Comparison of ENCODE assay signal across 8 cellular contexts in the genomic region with DNA sequence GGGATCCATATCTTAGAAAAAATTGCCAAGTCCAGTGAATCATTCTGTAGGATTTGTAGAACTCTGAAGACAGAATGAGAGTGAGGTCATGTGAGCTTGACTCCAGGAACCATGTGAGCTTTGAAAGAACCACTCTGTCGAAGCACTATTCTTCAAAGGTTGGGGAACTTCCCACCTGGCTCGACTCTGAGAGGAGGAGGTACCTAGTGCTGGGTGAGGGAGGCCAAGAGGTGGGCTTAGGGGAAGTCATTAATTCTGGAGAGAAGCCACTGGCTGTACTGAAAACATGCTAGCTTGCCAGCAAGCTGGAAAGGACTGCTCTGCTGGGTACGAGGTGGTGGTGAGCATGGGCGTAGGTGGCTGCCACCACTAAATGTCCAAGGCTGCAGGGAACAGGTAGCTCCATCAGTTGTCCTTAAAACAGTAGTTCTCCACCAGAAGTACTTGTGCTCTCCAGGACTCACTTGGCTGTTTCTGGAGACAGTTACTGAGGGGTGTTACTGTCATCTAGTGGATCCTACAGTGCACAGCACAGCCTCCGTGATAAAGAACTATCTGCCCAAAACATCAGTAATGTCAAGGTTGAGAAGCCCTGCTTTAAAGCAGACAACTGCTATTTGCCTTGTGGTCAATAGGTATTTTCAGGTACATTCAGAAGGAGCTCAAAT. TPM values are rescaled to one million over a fixed set of nuclear protein-coding genes. Genes with fewer than 3 reads are reported as not detected.
A peak's percentile ranks its signal among the peaks of the same experiment; 100 is the strongest.
DNase-seq lines count a peak whose midpoint lies in the region; ATAC-seq, FAIRE-seq and TF ChIP-seq lines count a peak whose summit lies in the region.

No MANE protein-coding gene starts in this region.

- H3K27me3 Mint-ChIP-seq in T-helper 2 cell treated with Interferon-gamma antibody and Interleukin-4, amounts not matched to agents 5 μg/mL and 100 μg/mL, for 36 hours (ENCODE audit: low read depth) = peaks cover 20% of the 10 kb centered on the region

- H3K27ac Mint-ChIP-seq in T-helper 2 cell treated with Interferon-gamma antibody and Interleukin-4, amounts not matched to agents 5 μg/mL and 100 μg/mL, for 36 hours = no peak overlapping the region

- FAIRE-seq in endothelial cell of umbilical vein (lab: Jason Lieb, UNC) = no peak

- CTCF ChIA-PET in PC-3 (lab: Charles Lee) = interaction anchor here (1.0 kb wide), 1 partner anchor 73 kb away, joined by 6 read pairs; no protein-coding TSS in a partner anchor
- CTCF ChIA-PET in endothelial cell of umbilical vein (lab: Charles Lee) = interaction anchor here (1.0 to 1.7 kb wide), 3 partner anchors 79 to 190 kb away, joined by 4 to 7 read pairs (median 5); no protein-coding TSS in a partner anchor

- no peak overlapping the region for H3K4me3 Mint-ChIP-seq in T-helper 2 cell treated with Interferon-gamma antibody and Interleukin-4, amounts not matched to agents 5 μg/mL and 100 μg/mL, for 36 hours

- peaks cover 5% of the 10 kb centered on the region for H3K9me3 Mint-ChIP-seq in T-helper 2 cell treated with Interferon-gamma antibody and Interleukin-4, amounts not matched to agents 5 μg/mL and 100 μg/mL, for 36 hours

- peak; percentile 59 for ATAC-seq in GM18519 (IDR thresholded peaks at IDR 0.05; ENCODE audit: low FRiP score, unreplicated experiment)
- ATAC-seq in PC-3 = peak; percentile 65; the same call in 1 of the 2 replicates
- ATAC-seq in GM21515 (IDR thresholded peaks at IDR 0.05; ENCODE audit: unreplicated experiment) = no peak
- no peak for ATAC-seq in GM21825 (IDR thresholded peaks at IDR 0.05; ENCODE audit: unreplicated experiment)

- H3K36me3 ChIP-seq in PC-3 (ENCODE audit: low read depth, low read length) (no peaks in the 10 kb centered on the region; the same call in 1 of the 2 replicates), endothelial cell of umbilical vein (ENCODE audit: control insufficient read depth in 2 of 2, extremely low read depth in 1 of 2, insufficient read depth in 2 of 2, low read length in 2 of 2) (peaks cover 17 to 19% of the 10 kb centered on the region in 2 experiments), ovary (no peaks in the 10 kb centered on the region)

- H3K9me2 ChIP-seq in PC-3 (replicated peaks; ENCODE audit: low read length) = no peaks in the 10 kb centered on the region

- no peaks in the 10 kb centered on the region for H3K27me3 ChIP-seq in PC-3 (ENCODE audit: low read length)
- no peaks in the 10 kb centered on the region for H3K27me3 ChIP-seq in endothelial cell of umbilical vein (ENCODE audit: control insufficient read depth in 2 of 2, insufficient read depth in 2 of 2, low read length in 2 of 2)
- H3K27me3 ChIP-seq in ovary = no peaks in the 10 kb centered on the region

- no peak overlapping the region for H3K27ac ChIP-seq in PC-3 (ENCODE audit: low read length)
- no peak overlapping the region for H3K27ac ChIP-seq in endothelial cell of umbilical vein (ENCODE audit: insufficient read depth, low read depth, low read length)
- H3K27ac ChIP-seq in ovary = no peak overlapping the region

- 42 to 58% (median 45%) methylated on average over 5 of the region's 5 CpGs for WGBS in ovary, 3 donors

- H3K9ac ChIP-seq in PC-3 (ENCODE audit: low read length) (no peak overlapping the region), endothelial cell of umbilical vein (replicated peaks; ENCODE audit: extremely low read depth, insufficient read depth, low read length) (no peak overlapping the region)

- no peaks in the 10 kb centered on the region for H4K20me1 ChIP-seq in PC-3 (ENCODE audit: low read length)
- H4K20me1 ChIP-seq in endothelial cell of umbilical vein (replicated peaks; ENCODE audit: control insufficient read depth, extremely low read depth, insufficient read depth, low read length) = no peaks in the 10 kb centered on the region

- H3K36me3 Mint-ChIP-seq in T-helper 2 cell treated with Interferon-gamma antibody and Interleukin-4, amounts not matched to agents 5 μg/mL and 100 μg/mL, for 36 hours (ENCODE audit: low read depth) = no peaks in the 10 kb centered on the region

- dilution Hi-C loops in endothelial cell of umbilical vein (cut with MboI; ENCODE audit: extremely low pct_ligation_motif_present, low sequenced_read_pairs) = no loop called here

- DNase-seq in AG10803 (ENCODE audit: low read depth) (peak; percentile 22), PC-3 (peak; percentile 36), endothelial cell of umbilical vein (ENCODE audit: low read depth, low spot score) (no peak), ovary (no peak)
- DNase-seq in T-helper 2 cell treated with Interferon-gamma antibody and Interleukin-4, amounts not matched to agents 5 μg/mL and 100 μg/mL, for 36 hours (ENCODE audit: low spot score) = no peak

- TF ChIP-seq EP300 in ovary (IDR thresholded peaks at IDR 0.05) = no peak

- peaks cover 4% of the 10 kb centered on the region for H3K4me1 Mint-ChIP-seq in T-helper 2 cell treated with Interferon-gamma antibody and Interleukin-4, amounts not matched to agents 5 μg/mL and 100 μg/mL, for 36 hours (ENCODE audit: low read depth)

- H2AFZ ChIP-seq in PC-3 (ENCODE audit: low read length) (no peak overlapping the region), endothelial cell of umbilical vein (ENCODE audit: low read depth, low read length) (no peak overlapping the region)

- H3K9me1 ChIP-seq in endothelial cell of umbilical vein (replicated peaks; ENCODE audit: control insufficient read depth, extremely low read depth, insufficient read depth, low read length) = no peaks in the 10 kb centered on the region

- no peaks in the 10 kb centered on the region for H3K79me2 ChIP-seq in PC-3 (ENCODE audit: low read length)
- no peaks in the 10 kb centered on the region for H3K79me2 ChIP-seq in endothelial cell of umbilical vein (ENCODE audit: control insufficient read depth, insufficient read depth, low read length)

- POLR2A ChIA-PET in PC-3 (lab: Charles Lee; ENCODE audit: unreplicated experiment) (no interaction called here), endothelial cell of umbilical vein (lab: Charles Lee) (no interaction called here)

- TF ChIP-seq POLR2A in endothelial cell of umbilical vein (IDR thresholded peaks at IDR 0.05; ENCODE audit: low read depth, low read length) (no peak), ovary (IDR thresholded peaks at IDR 0.05) (no peak)

- H3K4me1 ChIP-seq in PC-3 (ENCODE audit: insufficient read depth, low read length) = no peaks in the 10 kb centered on the region
- H3K4me1 ChIP-seq in endothelial cell of umbilical vein (ENCODE audit: control insufficient read depth, extremely low read depth, insufficient read depth, low read length) = no peaks in the 10 kb centered on the region
- peaks cover 1% of the 10 kb centered on the region for H3K4me1 ChIP-seq in ovary (ENCODE audit: insufficient read depth)

- intact Hi-C loops in PC-3 (cut with micrococcal nuclease) (loop anchor here (1.0 kb wide), 1 partner anchor 191 kb away; no protein-coding TSS in a partner anchor), endothelial cell of umbilical vein (cut with micrococcal nuclease) (no loop called here), ovary (cut with DNase I) (no loop called here)

- H3K9me3 ChIP-seq in PC-3 (ENCODE audit: low read length) (no peaks in the 10 kb centered on the region), endothelial cell of umbilical vein (replicated peaks; ENCODE audit: control insufficient read depth, insufficient read depth, low read length) (no peaks in the 10 kb centered on the region), ovary (no peaks in the 10 kb centered on the region)

- H3K4me2 ChIP-seq in PC-3 (ENCODE audit: low read length) = no peak overlapping the region
- no peak overlapping the region for H3K4me2 ChIP-seq in endothelial cell of umbilical vein (ENCODE audit: insufficient read depth, low read length)

- H3K4me3 ChIP-seq in AG10803 (ENCODE audit: low read length) = no peak overlapping the region
- H3K4me3 ChIP-seq in PC-3 (ENCODE audit: low read length) = no peak overlapping the region
- H3K4me3 ChIP-seq in endothelial cell of umbilical vein (replicated peaks in 1 of 3; ENCODE audit: insufficient read depth in 1 of 3, low read depth in 1 of 3, low read length in 3 of 3) = no peak overlapping the region
- no peak overlapping the region for H3K4me3 ChIP-seq in ovary

- TF ChIP-seq CTCF in AG10803 (conservative IDR thresholded peaks at IDR 0.05; ENCODE audit: low read length) = peak; percentile 47
- TF ChIP-seq CTCF in PC-3 (conservative IDR thresholded peaks at IDR 0.05; ENCODE audit: low read depth, low read length) = peak; percentile 59
- peak in 1 of 2 donors; percentile 14 for TF ChIP-seq CTCF in endothelial cell of umbilical vein (IDR thresholded peaks at IDR 0.05; ENCODE audit: extremely low read depth in 1 of 2, insufficient read depth in 1 of 2, low read depth in 1 of 2, low read length in 2 of 2)
- TF ChIP-seq CTCF in ovary (IDR thresholded peaks at IDR 0.05) = peak in 2 of 3 donors; percentile 24 to 40

- BruUV-seq in PC-3 (replicated peaks; lab: Mats Ljungman, UMichigan) = no TSS peak
- BruUV-seq in endothelial cell of umbilical vein (replicated peaks; lab: Mats Ljungman, UMichigan) = no TSS peak

- no peaks in the 10 kb centered on the region for H3F3A ChIP-seq in PC-3 (ENCODE audit: low read length, unreplicated experiment)

TF ChIP-seq in endothelial cell of umbilical vein, 7 proteins besides CTCF, POLR2A, EP300 and RAD21 (continues in another document):
- TF ChIP-seq MYC (IDR thresholded peaks at IDR 0.05; ENCODE audit: low read depth, low read length) = no peak
- no peak for TF ChIP-seq JUN (IDR thresholded peaks at IDR 0.05; ENCODE audit: borderline replicate concordance, insufficient read depth, insufficient read length, low read depth)
- no peak for TF ChIP-seq FOS (IDR thresholded peaks at IDR 0.05; ENCODE audit: borderline replicate concordance, insufficient read depth, low read length)
- TF ChIP-seq EZH2 (IDR thresholded peaks at IDR 0.05; ENCODE audit: borderline replicate concordance, low read depth, low read length, severe bottlenecking) = no peak
- TF ChIP-seq GATA2 (IDR thresholded peaks at IDR 0.05; ENCODE audit: insufficient read depth, insufficient read length, low read depth, low read length) = no peak
- TF ChIP-seq MAX (IDR thresholded peaks at IDR 0.05; ENCODE audit: insufficient read depth, insufficient read length) = no peak

RNA-seq across cellular contexts. Expression of gene SYNJ2, which starts 34.7 kb away (rescaled TPM):
- 21.5 and 24.9 TPM in 2 replicates for total RNA-seq in PC-3 (2014; rRNA removed)
- 71.8 and 78.2 TPM in 2 replicates for total RNA-seq in endothelial cell of umbilical vein
- 32.4 and 35.1 TPM in 2 replicates for polyA plus RNA-seq in endothelial cell of umbilical vein
- polyA plus RNA-seq in endothelial cell of umbilical vein (2011; cell fraction: cytosol; rRNA removed) = 42.1 and 44.6 TPM in 2 replicates
- polyA plus RNA-seq in endothelial cell of umbilical vein (2011; cell fraction: nucleus; rRNA removed) = 85.0 and 90.0 TPM in 2 replicates
- polyA plus RNA-seq in endothelial cell of umbilical vein (2012) = 28.3 and 54.5 TPM in 2 replicates
- polyA minus RNA-seq in endothelial cell of umbilical vein = 76.8 and 82.3 TPM in 2 replicates
- polyA minus RNA-seq in endothelial cell of umbilical vein (2011; cell fraction: cytosol; rRNA and poly(A)+ RNA removed) = 12.2 TPM
- 77.9 and 82.2 TPM in 2 replicates for polyA minus RNA-seq in endothelial cell of umbilical vein (2011; cell fraction: nucleus; rRNA and poly(A)+ RNA removed)
- 10 to 100 TPM in 4 of 7 donors, 1 to 10 TPM in 3; 4.5 to 18.7 (median 10.0) TPM for total RNA-seq in ovary
- 1 to 10 TPM; 3.6 to 7.5 TPM for polyA plus RNA-seq in ovary

Comparison
In these comparisons a context has a peak if more than half of its experiments do, and no peak if none do; other contexts are left out.
1. DNase-seq: peak in AG10803 (single experiment) and PC-3 (single experiment); none in endothelial cell of umbilical vein (single experiment), ovary (0 of 5) and T-helper 2 cell treated with Interferon-gamma antibody and Interleukin-4, amounts not matched to agents 5 μg/mL and 100 μg/mL, for 36 hours (single experiment).
2. ATAC-seq: peak in GM18519 (single experiment) and PC-3 (single experiment); none in GM21515 (single experiment) and GM21825 (single experiment).